1 cellular context compared by ENCODE assay signal in the genomic region with DNA sequence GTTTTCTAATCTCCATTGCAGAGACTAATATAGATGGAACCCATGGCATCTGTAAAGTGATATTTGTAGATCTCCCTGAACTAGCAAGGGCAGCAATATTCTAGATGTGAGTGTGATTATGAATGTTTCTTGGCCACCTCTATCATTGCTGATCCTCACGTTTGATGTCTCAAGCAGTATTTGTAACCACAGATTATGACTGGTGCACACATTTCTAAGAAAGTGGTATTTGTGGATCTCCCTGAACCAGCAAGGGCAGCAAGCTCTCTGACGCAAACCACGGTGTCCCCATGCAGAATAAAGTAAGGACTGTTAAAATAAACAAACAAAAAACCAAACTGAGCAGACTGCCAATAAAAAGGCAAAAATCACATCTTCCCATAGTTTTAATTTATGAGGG.
TF ChIP-seq lines count a peak whose summit lies in the region.

No MANE protein-coding gene starts in this region.

TF ChIP-seq in IMR-90, 13 proteins besides CTCF, POLR2A, EP300 and RAD21 (continued from another document):
- TF ChIP-seq, protein P1, sequence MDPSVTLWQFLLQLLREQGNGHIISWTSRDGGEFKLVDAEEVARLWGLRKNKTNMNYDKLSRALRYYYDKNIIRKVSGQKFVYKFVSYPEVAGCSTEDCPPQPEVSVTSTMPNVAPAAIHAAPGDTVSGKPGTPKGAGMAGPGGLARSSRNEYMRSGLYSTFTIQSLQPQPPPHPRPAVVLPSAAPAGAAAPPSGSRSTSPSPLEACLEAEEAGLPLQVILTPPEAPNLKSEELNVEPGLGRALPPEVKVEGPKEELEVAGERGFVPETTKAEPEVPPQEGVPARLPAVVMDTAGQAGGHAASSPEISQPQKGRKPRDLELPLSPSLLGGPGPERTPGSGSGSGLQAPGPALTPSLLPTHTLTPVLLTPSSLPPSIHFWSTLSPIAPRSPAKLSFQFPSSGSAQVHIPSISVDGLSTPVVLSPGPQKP (IDR thresholded peaks at IDR 0.05; ENCODE audit: borderline replicate concordance, low read depth, low read length), result no peak
